8 cellular contexts compared by ENCODE assay signal in genomic region chr12:25130741-25131188, GRCh38.
A peak's percentile ranks its signal among the peaks of the same experiment; 100 is the strongest.
DNase-seq lines count a peak whose midpoint lies in the region; ATAC-seq, FAIRE-seq and TF ChIP-seq lines count a peak whose summit lies in the region.

No MANE protein-coding gene starts in this region.

- DNase-seq in M059J (ENCODE audit: low read depth) (peak; percentile 45), fibroblast of villous mesenchyme (ENCODE audit: low read depth) (peak; percentile 65), small intestine (peak; percentile 22)

- H3K4me3 ChIP-seq in DOHH2 (ENCODE audit: low read length) (no peak overlapping the region), fibroblast of villous mesenchyme (ENCODE audit: low read depth, low read length) (no peak overlapping the region), small intestine (ENCODE audit: low read depth in 1 of 2, low read length in 2 of 2) (no peak overlapping the region)

- ATAC-seq in SK-N-SH treated with all-trans-retinoic acid at 6 μM for 48 hours = peak; percentile 58; the same call in 2 of the 3 replicates
- ATAC-seq in GM19455 (IDR thresholded peaks at IDR 0.05; ENCODE audit: unreplicated experiment) = no peak
- no peak for ATAC-seq in HG02623 (IDR thresholded peaks at IDR 0.05; ENCODE audit: unreplicated experiment)
- no peak for ATAC-seq in GM19452 (IDR thresholded peaks at IDR 0.05; ENCODE audit: unreplicated experiment)

- H3K27ac ChIP-seq in DOHH2 (ENCODE audit: low read depth, low read length) = no peak overlapping the region
- no peak overlapping the region for H3K27ac ChIP-seq in small intestine (ENCODE audit: low read depth in 1 of 2, low read length in 1 of 2)

- H3K9me2 ChIP-seq in DOHH2 (replicated peaks; ENCODE audit: control insufficient read depth, low read length) = no peaks in the 10 kb centered on the region

- H3K36me3 ChIP-seq in DOHH2 (ENCODE audit: control insufficient read depth, low read length) (no peaks in the 10 kb centered on the region), small intestine (ENCODE audit: control insufficient read depth in 2 of 2, insufficient read depth in 2 of 2, low read length in 2 of 2) (no peaks in the 10 kb centered on the region)

- H3K79me2 ChIP-seq in DOHH2 (ENCODE audit: control insufficient read depth, low read length) = no peaks in the 10 kb centered on the region

- H3K4me2 ChIP-seq in DOHH2 (ENCODE audit: low read length) = no peak overlapping the region

- no peaks in the 10 kb centered on the region for H4K20me1 ChIP-seq in DOHH2 (ENCODE audit: control insufficient read depth, insufficient read depth, low read depth, low read length)

- H3K27me3 ChIP-seq in DOHH2 (ENCODE audit: control insufficient read depth, low read length) (no peaks in the 10 kb centered on the region), small intestine (ENCODE audit: control insufficient read depth in 2 of 2, insufficient read depth in 2 of 2, low read length in 2 of 2) (no peaks in the 10 kb centered on the region)

- TF ChIP-seq CTCF in DOHH2 (IDR thresholded peaks at IDR 0.05; ENCODE audit: low read depth, low read length, poor library complexity, severe bottlenecking) (peak; percentile 56), fibroblast of villous mesenchyme (IDR thresholded peaks at IDR 0.05; ENCODE audit: insufficient read depth, low read depth, low read length) (peak; percentile 56)

- peak; percentile 80 for FAIRE-seq in small intestine (lab: Jason Lieb, UNC)

- H3K4me1 ChIP-seq in DOHH2 (ENCODE audit: control insufficient read depth, low read length) = peaks cover 18% of the 10 kb centered on the region
- H3K4me1 ChIP-seq in small intestine (ENCODE audit: control insufficient read depth in 2 of 2, insufficient read depth in 1 of 2, low read depth in 1 of 2, low read length in 1 of 2) = no peaks in the 10 kb centered on the region

- no peaks in the 10 kb centered on the region for H3K9me3 ChIP-seq in DOHH2 (ENCODE audit: control insufficient read depth, insufficient read depth, low read length)
- H3K9me3 ChIP-seq in small intestine (ENCODE audit: control insufficient read depth, low read depth) = no peaks in the 10 kb centered on the region

- H3F3A ChIP-seq in DOHH2 (ENCODE audit: control insufficient read depth, insufficient read depth) = no peaks in the 10 kb centered on the region

TF ChIP-seq in SK-N-SH treated with all-trans-retinoic acid at 6 μM for 48 hours, 23 proteins besides CTCF, POLR2A, EP300 and RAD21:
- TF ChIP-seq ZFP3 (CRISPR knock-in tag; IDR thresholded peaks at IDR 0.05) = no peak
- no peak for TF ChIP-seq BACH2 (CRISPR knock-in tag; IDR thresholded peaks at IDR 0.05; ENCODE audit: borderline replicate concordance)
- TF ChIP-seq ZC3H10 (CRISPR knock-in tag; IDR thresholded peaks at IDR 0.05) = no peak
- no peak for TF ChIP-seq TCF4 (CRISPR knock-in tag; IDR thresholded peaks at IDR 0.05; ENCODE audit: borderline replicate concordance)
- no peak for TF ChIP-seq PPARA (CRISPR knock-in tag; IDR thresholded peaks at IDR 0.05; ENCODE audit: borderline replicate concordance)
- TF ChIP-seq PATZ1 (CRISPR knock-in tag; IDR thresholded peaks at IDR 0.05; ENCODE audit: borderline replicate concordance) = no peak
- no peak for TF ChIP-seq TOX (CRISPR knock-in tag; IDR thresholded peaks at IDR 0.05; ENCODE audit: borderline replicate concordance)
